Comparison of ENCODE assay signal across 23 cellular contexts in genomic region chr22:22479999-22480532, GRCh38. TPM values are rescaled to one million over a fixed set of nuclear protein-coding genes. Genes with fewer than 3 reads are reported as not detected.
"Had no signal": no experiment of that assay in that cellular context is flagged by ENCODE, and none has a peak within 500 bp of the region (broad histone marks: within the 10 kb centered on the region; RNA-seq: fewer than 3 reads in every experiment).

No MANE protein-coding gene starts in this region.

- H3K4me2 ChIP-seq: smooth muscle cell had no signal

- H3K36me3 Mint-ChIP-seq: activated CD4-positive, alpha-beta memory T cell treated with anti-CD3 and anti-CD28 coated beads for 36 hours; activated naive CD8-positive, alpha-beta T cell treated with anti-CD3 and anti-CD28 coated beads for 36 hours had no signal

- H3K9me3 ChIP-seq: gastroesophageal sphincter, heart left ventricle, right atrium auricular region, suprapubic skin, transverse colon had no signal

- H3K27ac Mint-ChIP-seq: activated CD4-positive, alpha-beta memory T cell treated with anti-CD3 and anti-CD28 coated beads for 36 hours; activated naive CD8-positive, alpha-beta T cell treated with anti-CD3 and anti-CD28 coated beads for 36 hours; brain; progenitor cell of endocrine pancreas; stimulated activated naive CD8-positive, alpha-beta T cell treated with anti-CD3 and anti-CD28 coated beads, Interleukin-15, amount 100 ng/mL, for 72 hours; T-helper 2 cell treated with Interferon-gamma antibody and Interleukin-4, amounts not matched to agents 5 μg/mL and 100 μg/mL, for 36 hours had no signal

- H3K27ac ChIP-seq: dorsolateral prefrontal cortex, gastroesophageal sphincter, heart left ventricle, right atrium auricular region, suprapubic skin, transverse colon had no signal

- H3K4me1 Mint-ChIP-seq: activated naive CD8-positive, alpha-beta T cell treated with anti-CD3 and anti-CD28 coated beads for 36 hours; brain; stimulated activated naive CD8-positive, alpha-beta T cell treated with anti-CD3 and anti-CD28 coated beads, Interleukin-15, amount 100 ng/mL, for 72 hours had no signal

- H3K9me3 Mint-ChIP-seq: activated CD4-positive, alpha-beta memory T cell treated with anti-CD3 and anti-CD28 coated beads for 36 hours; activated naive CD8-positive, alpha-beta T cell treated with anti-CD3 and anti-CD28 coated beads for 36 hours; brain; stimulated activated naive CD8-positive, alpha-beta T cell treated with anti-CD3 and anti-CD28 coated beads, Interleukin-15, amount 100 ng/mL, for 72 hours; T-helper 2 cell treated with Interferon-gamma antibody and Interleukin-4, amounts not matched to agents 5 μg/mL and 100 μg/mL, for 36 hours had no signal

- ATAC-seq: gastroesophageal sphincter; heart left ventricle; left ventricle myocardium superior; stimulated activated naive CD8-positive, alpha-beta T cell treated with anti-CD3 and anti-CD28 coated beads, Interleukin-15, amount 100 ng/mL, for 72 hours had no signal

- H3K4me3 ChIP-seq: dorsolateral prefrontal cortex, gastroesophageal sphincter, heart left ventricle, right atrium auricular region, smooth muscle cell, suprapubic skin, transverse colon had no signal

- DNase-seq: activated CD4-positive, alpha-beta memory T cell treated with anti-CD3 and anti-CD28 coated beads for 36 hours; activated CD4-positive, alpha-beta T cell treated with anti-CD3 and anti-CD28 coated beads for 4 hours; activated naive CD4-positive, alpha-beta T cell; activated naive CD8-positive, alpha-beta T cell treated with anti-CD3 and anti-CD28 coated beads for 36 hours; activated T-cell treated with anti-CD3 and anti-CD28 coated beads for 4 hours; amygdala; central memory CD4-positive, alpha-beta T cell; dorsolateral prefrontal cortex; heart left ventricle; left ventricle myocardium superior; stimulated activated CD4-positive, alpha-beta T cell treated with anti-CD3 and anti-CD28 coated beads, Interleukin-4, amount 100 ng/mL, for 1 hour; stimulated activated naive CD8-positive, alpha-beta T cell treated with anti-CD3 and anti-CD28 coated beads, Interleukin-15, amount 100 ng/mL, for 72 hours; transverse colon had no signal

- H3K4me1 ChIP-seq: gastroesophageal sphincter, heart left ventricle, right atrium auricular region, suprapubic skin, transverse colon had no signal

- H3K27me3 ChIP-seq: dorsolateral prefrontal cortex, gastroesophageal sphincter, heart left ventricle, right atrium auricular region, suprapubic skin, transverse colon had no signal

- H3K27me3 Mint-ChIP-seq: activated CD4-positive, alpha-beta memory T cell treated with anti-CD3 and anti-CD28 coated beads for 36 hours; activated naive CD8-positive, alpha-beta T cell treated with anti-CD3 and anti-CD28 coated beads for 36 hours; brain; stimulated activated naive CD8-positive, alpha-beta T cell treated with anti-CD3 and anti-CD28 coated beads, Interleukin-15, amount 100 ng/mL, for 72 hours had no signal

- H3K4me3 Mint-ChIP-seq: activated CD4-positive, alpha-beta memory T cell treated with anti-CD3 and anti-CD28 coated beads for 36 hours; activated naive CD8-positive, alpha-beta T cell treated with anti-CD3 and anti-CD28 coated beads for 36 hours; brain; stimulated activated naive CD8-positive, alpha-beta T cell treated with anti-CD3 and anti-CD28 coated beads, Interleukin-15, amount 100 ng/mL, for 72 hours; T-helper 2 cell treated with Interferon-gamma antibody and Interleukin-4, amounts not matched to agents 5 μg/mL and 100 μg/mL, for 36 hours had no signal

- H3K36me3 ChIP-seq: gastroesophageal sphincter, heart left ventricle, right atrium auricular region, suprapubic skin, transverse colon had no signal

RNA-seq across cellular contexts. Expression of gene ZNF280A, which starts 40.0 kb away (rescaled TPM):
- total RNA-seq: activated CD4-positive, alpha-beta memory T cell treated with anti-CD3 and anti-CD28 coated beads for 36 hours; activated naive CD8-positive, alpha-beta T cell treated with anti-CD3 and anti-CD28 coated beads for 36 hours; gastroesophageal sphincter; heart left ventricle; kidney epithelial cell; left ventricle myocardium superior; omental fat pad; progenitor cell of endocrine pancreas; right atrium auricular region; smooth muscle cell; suprapubic skin; transverse colon had no signal
- polyA plus RNA-seq: heart left ventricle, neural cell had no signal
